ENCODE assay signal across 16 cellular contexts in the genomic region with DNA sequence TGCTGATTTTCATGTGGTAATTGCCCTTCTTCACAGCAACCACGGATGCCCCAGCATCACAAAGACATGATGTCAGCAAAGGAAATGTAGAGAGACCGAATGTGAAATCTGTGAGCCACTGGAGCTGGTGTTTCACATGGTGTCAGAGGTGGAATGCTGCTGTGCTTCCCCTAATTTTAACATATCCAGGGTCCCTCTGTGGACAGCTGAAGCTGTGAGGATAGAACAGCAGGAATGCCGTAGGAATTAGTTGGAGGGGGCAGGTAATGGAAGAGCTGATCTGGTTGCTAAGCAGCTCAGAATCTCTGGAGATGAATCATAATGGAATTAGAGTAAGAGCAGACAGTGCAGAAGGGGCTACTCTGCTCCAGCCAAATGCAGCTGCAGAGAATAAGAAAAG.
A peak's percentile ranks its signal among the peaks of the same experiment; 100 is the strongest.
DNase-seq lines count a peak whose midpoint lies in the region; ATAC-seq and TF ChIP-seq lines count a peak whose summit lies in the region.
"Had no signal": no experiment of that assay in that cellular context is flagged by ENCODE, and none has a peak within 500 bp of the region (broad histone marks: within the 10 kb centered on the region; RNA-seq: fewer than 3 reads in every experiment).

No MANE protein-coding gene starts in this region.

- no peak overlapping the region for H2AFZ ChIP-seq in mammary epithelial cell (ENCODE audit: low read depth, low read length)
- H2AFZ ChIP-seq: GM23248 had no signal

- H3K4me1 Mint-ChIP-seq in osteocyte (ENCODE audit: unreplicated experiment) = no peaks in the 10 kb centered on the region
- H3K4me1 Mint-ChIP-seq: CD14-positive monocyte had no signal

- no peaks in the 10 kb centered on the region for H3K27me3 ChIP-seq in mammary epithelial cell (ENCODE audit: insufficient read depth, low read length)

- no peaks in the 10 kb centered on the region for H3K36me3 Mint-ChIP-seq in osteocyte (ENCODE audit: unreplicated experiment)
- H3K36me3 Mint-ChIP-seq: CD14-positive monocyte had no signal

- H3K9me3 Mint-ChIP-seq in osteocyte (ENCODE audit: unreplicated experiment) = peaks cover 30% of the 10 kb centered on the region

- peaks cover 17% of the 10 kb centered on the region for H3K9me3 ChIP-seq in mammary epithelial cell (replicated peaks; ENCODE audit: insufficient read depth, low read length)

- H3K27me3 Mint-ChIP-seq in osteocyte (ENCODE audit: unreplicated experiment) = no peaks in the 10 kb centered on the region

- no peak overlapping the region for H3K4me3 ChIP-seq in mammary epithelial cell (replicated peaks in 1 of 3; ENCODE audit: insufficient read depth in 1 of 3, low read depth in 2 of 3, low read length in 3 of 3)
- H3K4me3 ChIP-seq: GM23248 had no signal

- no peak for ATAC-seq in omental fat pad (ENCODE audit: low FRiP score)
- ATAC-seq: CD8-positive, alpha-beta T cell; HCT116 had no signal

- H3K79me2 ChIP-seq in mammary epithelial cell (ENCODE audit: insufficient read depth, low read length) = no peaks in the 10 kb centered on the region

- intact Hi-C loops in mammary epithelial cell (cut with micrococcal nuclease) = no loop called here

- DNase-seq in NCI-H82 (lab: John Stamatoyannopoulos, UW) (peak; percentile 45), NCI-H82 treated with DMSO at 0.1 percent for 48 hours (lab: John Stamatoyannopoulos, UW; ENCODE audit: unreplicated experiment) (no peak), left kidney (ENCODE audit: low read depth, low spot score) (peak; percentile 9), osteocyte (ENCODE audit: extremely low spot score, unreplicated experiment) (peak; percentile 51), SIG-M5 treated with dmso at 0.1 percent for 504 hours (lab: John Stamatoyannopoulos, UW; ENCODE audit: unreplicated experiment) (no peak), mammary epithelial cell (no peak), omental fat pad (ENCODE audit: low spot score) (no peak)
- DNase-seq: CD8-positive, alpha-beta T cell; COR-L47; DND-41; GF-D8; GM23248 had no signal

- H3K4me2 ChIP-seq in mammary epithelial cell (ENCODE audit: insufficient read depth, low read depth, low read length) = no peak overlapping the region

- dilution Hi-C loops in mammary epithelial cell (cut with HindIII; ENCODE audit: low sequenced_read_pairs) = no loop called here

- no TSS peak for BruUV-seq in mammary epithelial cell (replicated peaks; lab: Mats Ljungman, UMichigan)

- H3K27ac ChIP-seq in mammary epithelial cell (ENCODE audit: insufficient read depth, low read depth, low read length) = no peak overlapping the region
- H3K27ac ChIP-seq: 22Rv1, GM23248, HL-60 had no signal

- CTCF ChIA-PET in mammary epithelial cell (lab: Charles Lee; ENCODE audit: low non-redundant PET) = no interaction called here

- in situ Hi-C loops in mammary epithelial cell (cut with MboI; ENCODE audit: low sequenced_read_pairs in 2 of 2) = no loop called here

- TF ChIP-seq CTCF in osteocyte (IDR thresholded peaks at IDR 0.05) = no peak
- TF ChIP-seq CTCF in mammary epithelial cell (conservative IDR thresholded peaks at IDR 0.05 in 1 of 2, IDR thresholded peaks at IDR 0.05 in 1 of 2; ENCODE audit: extremely low read depth in 1 of 2, insufficient read depth in 1 of 2, low read depth in 1 of 2, low read length in 2 of 2) = no peak
- no peak for TF ChIP-seq CTCF in omental fat pad (IDR thresholded peaks at IDR 0.05)

- H3K4me3 Mint-ChIP-seq in osteocyte (ENCODE audit: unreplicated experiment) = no peak overlapping the region
- H3K4me3 Mint-ChIP-seq: CD14-positive monocyte; CD8-positive, alpha-beta T cell had no signal

- H3K9ac ChIP-seq in mammary epithelial cell (ENCODE audit: insufficient read depth, low read length) = no peak overlapping the region
- H3K9ac ChIP-seq: GM23248 had no signal

- 15% methylated on average over 3 of the region's 3 CpGs for WGBS in mammary epithelial cell (ENCODE audit: low coverage, missing lambda C conversion rate)

- no peaks in the 10 kb centered on the region for H4K20me1 ChIP-seq in mammary epithelial cell (ENCODE audit: insufficient read depth, low read length)

- H3K27ac Mint-ChIP-seq in osteocyte (ENCODE audit: unreplicated experiment) = no peak overlapping the region
- H3K27ac Mint-ChIP-seq: CD14-positive monocyte; CD8-positive, alpha-beta T cell had no signal

- H3K4me1 ChIP-seq in mammary epithelial cell (ENCODE audit: insufficient read depth, low read length) = no peaks in the 10 kb centered on the region

- no peaks in the 10 kb centered on the region for H3K36me3 ChIP-seq in mammary epithelial cell (ENCODE audit: insufficient read depth, low read length)

Comparison
In these comparisons a context has a peak if more than half of its experiments do, and no peak if none do; other contexts are left out.
1. DNase-seq: peak in NCI-H82 (single experiment), left kidney (single experiment) and osteocyte (single experiment); none in NCI-H82 treated with DMSO at 0.1 percent for 48 hours (single experiment), SIG-M5 treated with dmso at 0.1 percent for 504 hours (single experiment), mammary epithelial cell (single experiment) and omental fat pad (single experiment).